ENCODE assay signal across 11 cellular contexts in genomic region chr2:46696966-46697829, GRCh38. TPM values are rescaled to one million over a fixed set of nuclear protein-coding genes. Genes with fewer than 3 reads are reported as not detected.
A peak's percentile ranks its signal among the peaks of the same experiment; 100 is the strongest.
DNase-seq lines count a peak whose midpoint lies in the region; ATAC-seq and TF ChIP-seq lines count a peak whose summit lies in the region.
"Had no signal": no experiment of that assay in that cellular context is flagged by ENCODE, and none has a peak within 500 bp of the region (broad histone marks: within the 10 kb centered on the region; RNA-seq: fewer than 3 reads in every experiment).

No MANE protein-coding gene starts in this region.

- no peak for ATAC-seq in DND-41 (ENCODE audit: insufficient read depth, low read depth)
- no peak for ATAC-seq in GM21723 (IDR thresholded peaks at IDR 0.05; ENCODE audit: unreplicated experiment)
- no peak for ATAC-seq in GM19324 (IDR thresholded peaks at IDR 0.05; ENCODE audit: low FRiP score, unreplicated experiment)

- H3K9me3 Mint-ChIP-seq in dendritic cell treated with granulocyte-macrophage colony-stimulating factor and Interleukin-4, amounts not matched to agents 40 ng/mL and 50 ng/mL, for 4 days, result no peaks in the 10 kb centered on the region

- H3K27me3 Mint-ChIP-seq in dendritic cell treated with granulocyte-macrophage colony-stimulating factor and Interleukin-4, amounts not matched to agents 40 ng/mL and 50 ng/mL, for 4 days, result peaks cover 2% of the 10 kb centered on the region

- H3K4me1 ChIP-seq in DND-41 (ENCODE audit: insufficient read depth, low read length) (peaks cover 32% of the 10 kb centered on the region), PC-9 (replicated peaks; ENCODE audit: insufficient read depth) (peaks cover 20% of the 10 kb centered on the region), parathyroid adenoma (no peaks in the 10 kb centered on the region)

- peaks cover 5% of the 10 kb centered on the region; the same call in 1 of the 2 replicates for H3F3A ChIP-seq in PC-9 (ENCODE audit: insufficient read depth, low read depth)

- peak overlapping the region; percentile 85 for H2AFZ ChIP-seq in DND-41 (ENCODE audit: low read depth, low read length)
- peak overlapping the region; percentile 94; the same call in 1 of the 2 replicates for H2AFZ ChIP-seq in PC-9
- peak overlapping the region; percentile 2 for H2AFZ ChIP-seq in parathyroid adenoma

- peak overlapping the region in 1 of 2 experiments; percentile 94; a peak in 2 of 4 replicates for H3K4me3 ChIP-seq in DND-41 (ENCODE audit: low read depth in 1 of 2, low read length in 2 of 2)
- no peak overlapping the region for H3K4me3 ChIP-seq in PC-9
- H3K4me3 ChIP-seq in parathyroid adenoma (ENCODE audit: low read depth, low read length), result no peak overlapping the region

- H3K9ac ChIP-seq in DND-41 (ENCODE audit: low read depth, low read length) (peak overlapping the region; percentile 65), parathyroid adenoma (no peak overlapping the region)

- H3K36me3 Mint-ChIP-seq in dendritic cell treated with granulocyte-macrophage colony-stimulating factor and Interleukin-4, amounts not matched to agents 40 ng/mL and 50 ng/mL, for 4 days (ENCODE audit: low read depth), result peaks cover 16% of the 10 kb centered on the region

- peak overlapping the region; percentile 96 for H3K27ac Mint-ChIP-seq in dendritic cell treated with granulocyte-macrophage colony-stimulating factor and Interleukin-4, amounts not matched to agents 40 ng/mL and 50 ng/mL, for 4 days

- DNase-seq in DND-41 (no peak), PC-9 (no peak)
- no peak for DNase-seq in effector CD8-positive, alpha-beta T cell (lab: John Stamatoyannopoulos, UW)
- DNase-seq: activated CD4-positive, alpha-beta T cell treated with anti-CD3 and anti-CD28 coated beads for 4 hours; MV-4-11; NCI-H226; RPMI8226 had no signal

- H3K4me3 Mint-ChIP-seq in dendritic cell treated with granulocyte-macrophage colony-stimulating factor and Interleukin-4, amounts not matched to agents 40 ng/mL and 50 ng/mL, for 4 days, result peak overlapping the region; percentile 98

- TF ChIP-seq CTCF in DND-41 (IDR thresholded peaks at IDR 0.05; ENCODE audit: borderline replicate concordance, extremely low read depth, low read length, poor library complexity, severe bottlenecking) (no peak), PC-9 (conservative IDR thresholded peaks at IDR 0.05) (no peak), parathyroid adenoma (IDR thresholded peaks at IDR 0.05) (no peak)

- H3K9me3 ChIP-seq in DND-41 (ENCODE audit: insufficient read depth, low read length, severe bottlenecking) (no peaks in the 10 kb centered on the region), PC-9 (ENCODE audit: insufficient read depth, low read depth) (no peaks in the 10 kb centered on the region), parathyroid adenoma (ENCODE audit: control insufficient read depth, low read length) (no peaks in the 10 kb centered on the region)

- H3K79me2 ChIP-seq in DND-41 (ENCODE audit: insufficient read depth, low read length) (peaks cover 31% of the 10 kb centered on the region), PC-9 (ENCODE audit: low read depth) (peaks cover 29% of the 10 kb centered on the region), parathyroid adenoma (peaks cover 19% of the 10 kb centered on the region)

- POLR2A ChIA-PET in PC-9 (lab: Charles Lee; ENCODE audit: unreplicated experiment), result interaction anchor here (0.6 kb wide), 1 partner anchor 365 kb away, joined by 4 read pairs; no protein-coding TSS in a partner anchor

- no peaks in the 10 kb centered on the region for H3K9me2 ChIP-seq in PC-9 (ENCODE audit: insufficient read depth)

- no peak overlapping the region for H3K27ac ChIP-seq in DND-41 (ENCODE audit: low read length)
- no peak overlapping the region for H3K27ac ChIP-seq in PC-9
- no peak overlapping the region for H3K27ac ChIP-seq in parathyroid adenoma

- H3K4me2 ChIP-seq in DND-41 (ENCODE audit: insufficient read depth, low read length), result peak overlapping the region; percentile 81
- peak overlapping the region; percentile 76; the same call in 1 of the 2 replicates for H3K4me2 ChIP-seq in PC-9
- H3K4me2 ChIP-seq in parathyroid adenoma (ENCODE audit: low read length), result no peak overlapping the region

- BruUV-seq in PC-9 (replicated peaks; lab: Mats Ljungman, UMichigan), result no TSS peak

- H4K20me1 ChIP-seq in DND-41 (ENCODE audit: insufficient read depth, low read length) (no peaks in the 10 kb centered on the region; the same call in 1 of the 2 replicates), PC-9 (ENCODE audit: insufficient read depth) (peaks cover 2% of the 10 kb centered on the region)

- peaks cover 30% of the 10 kb centered on the region for H3K4me1 Mint-ChIP-seq in dendritic cell treated with granulocyte-macrophage colony-stimulating factor and Interleukin-4, amounts not matched to agents 40 ng/mL and 50 ng/mL, for 4 days (ENCODE audit: low read depth)

- no peaks in the 10 kb centered on the region for H3K27me3 ChIP-seq in DND-41 (ENCODE audit: insufficient read depth, low read length, poor library complexity)
- H3K27me3 ChIP-seq in PC-9 (ENCODE audit: insufficient read depth, low read depth), result no peaks in the 10 kb centered on the region
- H3K27me3 ChIP-seq in parathyroid adenoma (ENCODE audit: control insufficient read depth, insufficient read depth, low read length), result no peaks in the 10 kb centered on the region

- H3K36me3 ChIP-seq in DND-41 (ENCODE audit: insufficient read depth, low read length) (no peaks in the 10 kb centered on the region), PC-9 (ENCODE audit: low read depth) (no peaks in the 10 kb centered on the region), parathyroid adenoma (ENCODE audit: control insufficient read depth, insufficient read depth, low read length) (no peaks in the 10 kb centered on the region)

- intact Hi-C loops in PC-9 (cut with micrococcal nuclease; ENCODE audit: unreplicated experiment), result no loop called here
- intact Hi-C loops in dendritic cell treated with granulocyte-macrophage colony-stimulating factor and Interleukin-4, amounts not matched to agents 40 ng/mL and 50 ng/mL, for 4 days (cut with micrococcal nuclease), result no loop called here

- CTCF ChIA-PET in PC-9 (lab: Charles Lee), result interaction anchor here (0.6 kb wide), 1 partner anchor 658 kb away, joined by 6 read pairs; no protein-coding TSS in a partner anchor

RNA-seq across cellular contexts. Expression of gene SOCS5, which starts 1.9 kb away (rescaled TPM):
- total RNA-seq in PC-9 (2021), result 17.0 and 20.4 TPM in 2 replicates

Comparison
In these comparisons a context has a peak if more than half of its experiments do, and no peak if none do; other contexts are left out.
1. H2AFZ ChIP-seq: peak in every context shown above with its lines; median percentile 94 in PC-9; 85 in DND-41; 2 in parathyroid adenoma.